In the genomic region with DNA sequence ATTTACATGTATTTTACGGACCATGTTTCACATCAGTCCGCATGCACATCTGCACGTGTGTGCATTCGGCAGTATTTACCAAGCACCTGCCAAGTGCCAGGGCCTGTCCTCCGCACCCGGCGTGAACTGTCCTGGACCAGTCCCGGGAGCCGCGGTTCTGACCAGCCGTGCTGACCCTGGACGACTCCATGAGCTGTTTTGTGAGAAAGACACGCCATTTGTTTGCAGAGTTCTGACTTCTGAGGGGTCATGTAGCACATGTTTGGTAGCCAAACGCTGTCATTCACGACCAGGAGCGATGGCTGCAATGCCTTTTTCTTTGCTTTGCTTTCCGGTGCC, we compare ENCODE assay signal across 14 cellular contexts. TPM values are rescaled to one million over a fixed set of nuclear protein-coding genes. Genes with fewer than 3 reads are reported as not detected.
DNase-seq lines count a peak whose midpoint lies in the region; ATAC-seq and TF ChIP-seq lines count a peak whose summit lies in the region.
"Had no signal": no experiment of that assay in that cellular context is flagged by ENCODE, and none has a peak within 500 bp of the region (broad histone marks: within the 10 kb centered on the region; RNA-seq: fewer than 3 reads in every experiment).

No MANE protein-coding gene starts in this region.

- H3K36me3 Mint-ChIP-seq in activated naive CD4-positive, alpha-beta T cell treated with anti-CD3 and anti-CD28 coated beads, Interleukin-2, amount 50 U/mL, for 24 hours, result no peaks in the 10 kb centered on the region
- peaks cover 9% of the 10 kb centered on the region for H3K36me3 Mint-ChIP-seq in activated T-helper 17 cell treated with anti-CD3 and anti-CD28 coated beads, Interleukin-2, amount 50 U/mL, for 72 hours (ENCODE audit: low read depth)

- no peak overlapping the region for H3K9ac ChIP-seq in iPS-15b (ENCODE audit: low read depth, low read length)

- peaks cover 2% of the 10 kb centered on the region for H3K4me1 ChIP-seq in iPS-15b (ENCODE audit: control insufficient read depth, insufficient read depth, low read length)
- H3K4me1 ChIP-seq in suprapubic skin, result peaks cover 58% of the 10 kb centered on the region

- no peak for DNase-seq in activated naive CD4-positive, alpha-beta T cell treated with anti-CD3 and anti-CD28 coated beads, Interleukin-2, amount 50 U/mL, for 16 hours
- DNase-seq in suprapubic skin (ENCODE audit: low spot score in 2 of 2) (no peak), germinal center (ENCODE audit: low spot score) (no peak), NCI-H345 treated with DMSO at 0.1 percent for 48 hours (lab: John Stamatoyannopoulos, UW; ENCODE audit: unreplicated experiment) (no peak)
- DNase-seq in central memory CD4-positive, alpha-beta T cell, result no peak
- DNase-seq: body of pancreas, NCI-H1694 treated with DMSO at 0.1 percent for 48 hours, NCI-H774, SHP77 had no signal

- H3K27ac Mint-ChIP-seq in activated naive CD4-positive, alpha-beta T cell treated with anti-CD3 and anti-CD28 coated beads, Interleukin-2, amount 50 U/mL, for 24 hours, result peak overlapping the region; percentile 51
- no peak overlapping the region for H3K27ac Mint-ChIP-seq in activated T-helper 17 cell treated with anti-CD3 and anti-CD28 coated beads, Interleukin-2, amount 50 U/mL, for 72 hours

- H3K36me3 ChIP-seq in iPS-15b (ENCODE audit: control insufficient read depth, insufficient read depth, low read length), result no peaks in the 10 kb centered on the region
- no peaks in the 10 kb centered on the region for H3K36me3 ChIP-seq in suprapubic skin

- peaks cover 96% of the 10 kb centered on the region for H3K27me3 ChIP-seq in iPS-15b (ENCODE audit: control insufficient read depth, insufficient read depth, low read length)
- H3K27me3 ChIP-seq in suprapubic skin, result peaks cover 100% of the 10 kb centered on the region

- peaks cover 48% of the 10 kb centered on the region for H3K4me1 Mint-ChIP-seq in activated naive CD4-positive, alpha-beta T cell treated with anti-CD3 and anti-CD28 coated beads, Interleukin-2, amount 50 U/mL, for 24 hours
- peaks cover 15% of the 10 kb centered on the region for H3K4me1 Mint-ChIP-seq in activated T-helper 17 cell treated with anti-CD3 and anti-CD28 coated beads, Interleukin-2, amount 50 U/mL, for 72 hours

- H3K4me3 Mint-ChIP-seq in activated naive CD4-positive, alpha-beta T cell treated with anti-CD3 and anti-CD28 coated beads, Interleukin-2, amount 50 U/mL, for 24 hours, result peak overlapping the region; percentile 60
- H3K4me3 Mint-ChIP-seq in activated T-helper 17 cell treated with anti-CD3 and anti-CD28 coated beads, Interleukin-2, amount 50 U/mL, for 72 hours, result peak overlapping the region; percentile 48

- H3K9me3 ChIP-seq in iPS-15b (ENCODE audit: control insufficient read depth, insufficient read depth, low read length), result no peaks in the 10 kb centered on the region
- H3K9me3 ChIP-seq in suprapubic skin, result no peaks in the 10 kb centered on the region
- H3K9me3 ChIP-seq: body of pancreas had no signal

- no peak overlapping the region for H3K27ac ChIP-seq in suprapubic skin
- H3K27ac ChIP-seq: body of pancreas had no signal

- 17% methylated on average over 17 of the region's 17 CpGs for WGBS in suprapubic skin

- H3K27me3 Mint-ChIP-seq in activated naive CD4-positive, alpha-beta T cell treated with anti-CD3 and anti-CD28 coated beads, Interleukin-2, amount 50 U/mL, for 24 hours, result peaks cover 69% of the 10 kb centered on the region
- H3K27me3 Mint-ChIP-seq in activated T-helper 17 cell treated with anti-CD3 and anti-CD28 coated beads, Interleukin-2, amount 50 U/mL, for 72 hours, result peaks cover 70% of the 10 kb centered on the region

- no peaks in the 10 kb centered on the region for H3K9me3 Mint-ChIP-seq in activated naive CD4-positive, alpha-beta T cell treated with anti-CD3 and anti-CD28 coated beads, Interleukin-2, amount 50 U/mL, for 24 hours
- no peaks in the 10 kb centered on the region for H3K9me3 Mint-ChIP-seq in activated T-helper 17 cell treated with anti-CD3 and anti-CD28 coated beads, Interleukin-2, amount 50 U/mL, for 72 hours

- TF ChIP-seq CTCF in suprapubic skin (IDR thresholded peaks at IDR 0.05), result no peak

- TF ChIP-seq EP300 in suprapubic skin (IDR thresholded peaks at IDR 0.05), result no peak

- H3K4me3 ChIP-seq in iPS-15b (ENCODE audit: low read depth, low read length) (peak overlapping the region; percentile 39), suprapubic skin (peak overlapping the region; percentile 18)
- H3K4me3 ChIP-seq: body of pancreas had no signal

- no peak for TF ChIP-seq POLR2A in suprapubic skin (IDR thresholded peaks at IDR 0.05)

- ATAC-seq in activated T-helper 17 cell treated with anti-CD3 and anti-CD28 coated beads, Interleukin-2, amount 50 U/mL, for 72 hours (replicated peaks), result no peak
- ATAC-seq: body of pancreas had no signal

RNA-seq across cellular contexts. Expression of a gene that starts 3.3 kb away (rescaled TPM):
- total RNA-seq in activated T-helper 17 cell treated with anti-CD3 and anti-CD28 coated beads, Interleukin-2, amount 50 U/mL, for 72 hours, result not detected
- total RNA-seq in suprapubic skin, result not detected
- total RNA-seq: body of pancreas, glomerular endothelial cell, renal cortical epithelial cell had no signal

RNA-seq across cellular contexts. Expression of a gene that starts 47.5 kb away (rescaled TPM):
- not detected for total RNA-seq in activated T-helper 17 cell treated with anti-CD3 and anti-CD28 coated beads, Interleukin-2, amount 50 U/mL, for 72 hours
- under 1 TPM in 1 of 4 donors, not detected in 3; 0.42 TPM for total RNA-seq in suprapubic skin
- total RNA-seq: body of pancreas, glomerular endothelial cell, renal cortical epithelial cell had no signal
